Comparison of ENCODE assay signal across 1 cellular context in the genomic region with DNA sequence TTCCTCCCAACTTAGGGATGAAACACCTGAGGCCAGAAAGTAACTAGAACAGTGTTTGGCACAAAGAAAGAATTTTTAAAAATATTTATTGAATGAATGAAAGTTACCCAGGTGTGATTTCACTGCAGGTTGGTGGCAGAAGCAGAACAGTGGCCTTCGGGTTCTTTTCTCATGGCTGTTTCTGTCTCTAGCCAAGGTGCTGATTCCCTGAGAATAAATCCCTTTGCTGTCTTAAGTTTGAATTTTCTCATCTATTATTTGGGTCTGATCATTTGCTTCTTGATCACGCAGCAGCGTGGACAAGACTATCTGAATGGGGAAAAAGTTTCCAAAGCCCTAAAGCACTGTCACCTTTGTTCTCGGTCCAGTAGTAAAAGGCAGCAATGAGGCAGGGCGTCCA.
A peak's percentile ranks its signal among the peaks of the same experiment; 100 is the strongest.
TF ChIP-seq lines count a peak whose summit lies in the region.

No MANE protein-coding gene starts in this region.

TF ChIP-seq in HEK293, 187 proteins besides CTCF, POLR2A, EP300 and RAD21 (continued from another document):
- TF ChIP-seq, protein P1, sequence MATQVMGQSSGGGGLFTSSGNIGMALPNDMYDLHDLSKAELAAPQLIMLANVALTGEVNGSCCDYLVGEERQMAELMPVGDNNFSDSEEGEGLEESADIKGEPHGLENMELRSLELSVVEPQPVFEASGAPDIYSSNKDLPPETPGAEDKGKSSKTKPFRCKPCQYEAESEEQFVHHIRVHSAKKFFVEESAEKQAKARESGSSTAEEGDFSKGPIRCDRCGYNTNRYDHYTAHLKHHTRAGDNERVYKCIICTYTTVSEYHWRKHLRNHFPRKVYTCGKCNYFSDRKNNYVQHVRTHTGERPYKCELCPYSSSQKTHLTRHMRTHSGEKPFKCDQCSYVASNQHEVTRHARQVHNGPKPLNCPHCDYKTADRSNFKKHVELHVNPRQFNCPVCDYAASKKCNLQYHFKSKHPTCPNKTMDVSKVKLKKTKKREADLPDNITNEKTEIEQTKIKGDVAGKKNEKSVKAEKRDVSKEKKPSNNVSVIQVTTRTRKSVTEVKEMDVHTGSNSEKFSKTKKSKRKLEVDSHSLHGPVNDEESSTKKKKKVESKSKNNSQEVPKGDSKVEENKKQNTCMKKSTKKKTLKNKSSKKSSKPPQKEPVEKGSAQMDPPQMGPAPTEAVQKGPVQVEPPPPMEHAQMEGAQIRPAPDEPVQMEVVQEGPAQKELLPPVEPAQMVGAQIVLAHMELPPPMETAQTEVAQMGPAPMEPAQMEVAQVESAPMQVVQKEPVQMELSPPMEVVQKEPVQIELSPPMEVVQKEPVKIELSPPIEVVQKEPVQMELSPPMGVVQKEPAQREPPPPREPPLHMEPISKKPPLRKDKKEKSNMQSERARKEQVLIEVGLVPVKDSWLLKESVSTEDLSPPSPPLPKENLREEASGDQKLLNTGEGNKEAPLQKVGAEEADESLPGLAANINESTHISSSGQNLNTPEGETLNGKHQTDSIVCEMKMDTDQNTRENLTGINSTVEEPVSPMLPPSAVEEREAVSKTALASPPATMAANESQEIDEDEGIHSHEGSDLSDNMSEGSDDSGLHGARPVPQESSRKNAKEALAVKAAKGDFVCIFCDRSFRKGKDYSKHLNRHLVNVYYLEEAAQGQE (tag by site-specific recombination; IDR thresholded peaks at IDR 0.05), result peak; percentile 79
- TF ChIP-seq, protein P2, sequence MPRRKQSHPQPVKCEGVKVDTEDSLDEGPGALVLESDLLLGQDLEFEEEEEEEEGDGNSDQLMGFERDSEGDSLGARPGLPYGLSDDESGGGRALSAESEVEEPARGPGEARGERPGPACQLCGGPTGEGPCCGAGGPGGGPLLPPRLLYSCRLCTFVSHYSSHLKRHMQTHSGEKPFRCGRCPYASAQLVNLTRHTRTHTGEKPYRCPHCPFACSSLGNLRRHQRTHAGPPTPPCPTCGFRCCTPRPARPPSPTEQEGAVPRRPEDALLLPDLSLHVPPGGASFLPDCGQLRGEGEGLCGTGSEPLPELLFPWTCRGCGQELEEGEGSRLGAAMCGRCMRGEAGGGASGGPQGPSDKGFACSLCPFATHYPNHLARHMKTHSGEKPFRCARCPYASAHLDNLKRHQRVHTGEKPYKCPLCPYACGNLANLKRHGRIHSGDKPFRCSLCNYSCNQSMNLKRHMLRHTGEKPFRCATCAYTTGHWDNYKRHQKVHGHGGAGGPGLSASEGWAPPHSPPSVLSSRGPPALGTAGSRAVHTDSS (tag by site-specific recombination; IDR thresholded peaks at IDR 0.05), result no peak
TF ChIP-seq in HEK293: peak in this region for 1.
